20 cellular contexts compared by ENCODE assay signal in the genomic region with DNA sequence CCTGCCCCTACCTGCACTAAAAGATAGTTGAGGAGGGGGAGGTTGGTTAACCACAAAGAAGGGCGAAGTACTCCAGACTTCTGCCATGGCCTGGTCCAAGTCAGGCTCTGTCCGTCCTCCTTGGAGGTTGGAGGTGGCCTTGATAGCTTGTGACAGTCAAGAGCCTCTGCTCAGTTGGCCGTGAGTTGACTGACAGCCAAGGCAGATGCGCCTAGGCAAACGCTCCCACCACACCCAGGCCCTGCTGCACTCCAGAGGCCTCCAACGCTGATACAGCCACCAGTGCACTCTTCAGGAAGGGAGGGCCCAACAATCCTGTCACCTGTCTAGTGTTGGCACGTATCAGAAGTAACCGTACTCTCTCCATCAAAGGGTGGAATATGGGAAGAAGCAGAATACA. TPM values are rescaled to one million over a fixed set of nuclear protein-coding genes. Genes with fewer than 3 reads are reported as not detected.
DNase-seq lines count a peak whose midpoint lies in the region; ATAC-seq, FAIRE-seq and TF ChIP-seq lines count a peak whose summit lies in the region.
"Had no signal": no experiment of that assay in that cellular context is flagged by ENCODE, and none has a peak within 500 bp of the region (broad histone marks: within the 10 kb centered on the region; RNA-seq: fewer than 3 reads in every experiment).

No MANE protein-coding gene starts in this region.

- H3K27me3 ChIP-seq in H9 (ENCODE audit: insufficient read depth, low read length) (no peaks in the 10 kb centered on the region), endodermal cell (ENCODE audit: control insufficient read depth, insufficient read depth, low read length, poor library complexity, severe bottlenecking) (no peaks in the 10 kb centered on the region), mesenchymal stem cell (ENCODE audit: control insufficient read depth in 1 of 2, insufficient read depth in 1 of 2, low read length in 2 of 2) (no peaks in the 10 kb centered on the region), smooth muscle cell (ENCODE audit: low read depth) (no peaks in the 10 kb centered on the region)
- H3K27me3 ChIP-seq: SJCRH30 had no signal

- no peak overlapping the region for H4K5ac ChIP-seq in H9 (ENCODE audit: insufficient read length, low read depth, low read length)

- no peak overlapping the region for H3K56ac ChIP-seq in H9 (ENCODE audit: insufficient read length, low read depth, low read length)

- H4K91ac ChIP-seq in H9 (ENCODE audit: insufficient read length, low read depth, low read length) (no peak overlapping the region), mesenchymal stem cell (ENCODE audit: low read length) (peak overlapping the region; percentile 61)

- H3K18ac ChIP-seq in H9 (ENCODE audit: insufficient read length, low read depth, low read length) (no peak overlapping the region), mesenchymal stem cell (ENCODE audit: low read depth in 1 of 2, low read length in 2 of 2) (peak overlapping the region in 1 of 2 experiments; percentile 43)

- H3K4me1 ChIP-seq in H9 (ENCODE audit: insufficient read depth, low read length): peaks cover 12% of the 10 kb centered on the region; the same call in 1 of the 2 replicates
- H3K4me1 ChIP-seq in endodermal cell (ENCODE audit: control insufficient read depth, insufficient read depth, low read length): no peaks in the 10 kb centered on the region
- H3K4me1 ChIP-seq in mesenchymal stem cell (ENCODE audit: control insufficient read depth, insufficient read depth, low read depth, low read length): peaks cover 4% of the 10 kb centered on the region
- H3K4me1 ChIP-seq in smooth muscle cell (ENCODE audit: low read depth): no peaks in the 10 kb centered on the region

- H3K9me3 ChIP-seq in H9 (ENCODE audit: control insufficient read depth, low read depth, low read length): no peaks in the 10 kb centered on the region
- H3K9me3 ChIP-seq in endodermal cell (ENCODE audit: control insufficient read depth, low read length): no peaks in the 10 kb centered on the region
- no peaks in the 10 kb centered on the region for H3K9me3 ChIP-seq in mesenchymal stem cell (ENCODE audit: control insufficient read depth, low read length)
- H3K9me3 ChIP-seq in smooth muscle cell (replicated peaks; ENCODE audit: low read depth): no peaks in the 10 kb centered on the region
- H3K9me3 ChIP-seq: SJCRH30 had no signal

- FAIRE-seq in GM19239 (lab: Jason Lieb, UNC): peak; percentile 63

- peaks cover 45 to 52% of the 10 kb centered on the region in 2 experiments for H3K4me1 Mint-ChIP-seq in H9
- peaks cover 21% of the 10 kb centered on the region for H3K4me1 Mint-ChIP-seq in endodermal cell

- H4K20me1 ChIP-seq in H9 (ENCODE audit: control insufficient read depth, insufficient read depth, insufficient read length) (peaks cover 2% of the 10 kb centered on the region), smooth muscle cell (ENCODE audit: low read depth) (peaks cover 19% of the 10 kb centered on the region)

- no peaks in the 10 kb centered on the region for H3K23me2 ChIP-seq in H9 (ENCODE audit: insufficient read length, low read depth, low read length, poor library complexity, severe bottlenecking)

- no peak overlapping the region for H2BK12ac ChIP-seq in H9 (ENCODE audit: insufficient read length, low read depth, low read length)
- H2BK12ac ChIP-seq in mesenchymal stem cell (ENCODE audit: low read length in 2 of 2): no peak overlapping the region

- H2BK5ac ChIP-seq in H9 (ENCODE audit: insufficient read length, low read length) (no peak overlapping the region), mesenchymal stem cell (ENCODE audit: low read depth, low read length, poor library complexity, severe bottlenecking) (no peak overlapping the region)

- H3K27me3 Mint-ChIP-seq in H9 (ENCODE audit: low read depth) (no peaks in the 10 kb centered on the region), endodermal cell (ENCODE audit: insufficient read depth) (no peaks in the 10 kb centered on the region)

- H3K36me3 ChIP-seq in endodermal cell (ENCODE audit: control insufficient read depth, insufficient read depth, low read length): peaks cover 6% of the 10 kb centered on the region
- peaks cover 0 to 5% of the 10 kb centered on the region in 2 experiments for H3K36me3 ChIP-seq in mesenchymal stem cell (ENCODE audit: control insufficient read depth in 1 of 2, insufficient read depth in 2 of 2, low read depth in 1 of 2, low read length in 2 of 2)
- no peaks in the 10 kb centered on the region for H3K36me3 ChIP-seq in smooth muscle cell (ENCODE audit: low read depth)
- H3K36me3 ChIP-seq: SJCRH30 had no signal

- no peak overlapping the region for H3K4me2 ChIP-seq in H9 (ENCODE audit: insufficient read depth, insufficient read length, low read length)
- H3K4me2 ChIP-seq in mesenchymal stem cell (ENCODE audit: low read length, poor library complexity, severe bottlenecking): no peak overlapping the region
- H3K4me2 ChIP-seq in smooth muscle cell: no peak overlapping the region
- H3K4me2 ChIP-seq: PC-9 had no signal

- H4K8ac ChIP-seq in H9 (replicated peaks; ENCODE audit: insufficient read length, low read depth, low read length) (no peak overlapping the region), mesenchymal stem cell (ENCODE audit: low read length) (peak overlapping the region; percentile 41)

- no peak overlapping the region for H3K9ac ChIP-seq in H9 (ENCODE audit: extremely low read depth, insufficient read length, low read length)
- no peak overlapping the region for H3K9ac ChIP-seq in endodermal cell (ENCODE audit: extremely low read depth, low read length, poor library complexity, severe bottlenecking)
- no peak overlapping the region for H3K9ac ChIP-seq in mesenchymal stem cell (ENCODE audit: low read length)
- H3K9ac ChIP-seq in smooth muscle cell (ENCODE audit: low read depth): no peak overlapping the region

- no peak for ATAC-seq in HG03135 (IDR thresholded peaks at IDR 0.05; ENCODE audit: unreplicated experiment)

- H3K23ac ChIP-seq in H9 (ENCODE audit: insufficient read length, low read depth, low read length) (no peak overlapping the region), mesenchymal stem cell (ENCODE audit: low read length in 2 of 2) (no peak overlapping the region)

- H3K4ac ChIP-seq in H9 (ENCODE audit: low read depth, low read length): no peak overlapping the region
- no peak overlapping the region for H3K4ac ChIP-seq in mesenchymal stem cell (ENCODE audit: low read depth in 1 of 2, low read length in 2 of 2)

- H2BK120ac ChIP-seq in H9 (ENCODE audit: low read depth, low read length, poor library complexity, severe bottlenecking) (no peak overlapping the region), mesenchymal stem cell (ENCODE audit: low read depth, low read length) (no peak overlapping the region)

- no peaks in the 10 kb centered on the region for H3F3A ChIP-seq in smooth muscle cell (ENCODE audit: low read depth)

- no peak overlapping the region for H3K4me3 ChIP-seq in endodermal cell (ENCODE audit: low read length)
- H3K4me3 ChIP-seq in mesenchymal stem cell (ENCODE audit: insufficient read depth in 1 of 2, low read depth in 1 of 2, low read length in 2 of 2): no peak overlapping the region
- no peak overlapping the region for H3K4me3 ChIP-seq in smooth muscle cell
- H3K4me3 ChIP-seq: PC-9, SJCRH30 had no signal

- no CpG with 5 or more reads among the region's 8 CpGs for WGBS in H9 (ENCODE audit: extremely low coverage, insufficient read length, low lambda C conversion rate)
- WGBS in endodermal cell (ENCODE audit: insufficient coverage in 1 of 2, insufficient read length in 1 of 2), 2 experiments: 95 to 100% methylated on average over 3 to 8 of the region's 8 CpGs
- WGBS in mesenchymal stem cell: 98% methylated on average over 8 of the region's 8 CpGs
- WGBS in smooth muscle cell (ENCODE audit: low lambda C conversion rate): 93% methylated on average over 8 of the region's 8 CpGs

- H2AFZ ChIP-seq in H9 (ENCODE audit: low read length) (no peak overlapping the region), mesenchymal stem cell (ENCODE audit: low read depth, low read length) (no peak overlapping the region), smooth muscle cell (ENCODE audit: low read depth) (no peak overlapping the region)
- H2AFZ ChIP-seq: PC-9 had no signal

- no peak overlapping the region for H3K27ac ChIP-seq in H9 (ENCODE audit: insufficient read length, low read depth, low read length)
- no peak overlapping the region for H3K27ac ChIP-seq in endodermal cell (ENCODE audit: low read depth, low read length)
- H3K27ac ChIP-seq in mesenchymal stem cell (ENCODE audit: low read length, poor library complexity, severe bottlenecking): no peak overlapping the region
- no peak overlapping the region for H3K27ac ChIP-seq in smooth muscle cell (ENCODE audit: low read depth)
- H3K27ac ChIP-seq: PC-9, RWPE1, SJCRH30 had no signal

- no peak overlapping the region for H3T11ph ChIP-seq in H9 (ENCODE audit: low read length)

- no peak for TF ChIP-seq CTCF in H9 (conservative IDR thresholded peaks at IDR 0.05)
- no peak for TF ChIP-seq CTCF in endodermal cell (conservative IDR thresholded peaks at IDR 0.05)
- TF ChIP-seq CTCF in smooth muscle cell (IDR thresholded peaks at IDR 0.05; ENCODE audit: borderline replicate concordance, insufficient read depth, poor library complexity, severe bottlenecking): no peak

- H3K4me3 Mint-ChIP-seq in H9 (no peak overlapping the region), endodermal cell (no peak overlapping the region)

- H3K27ac Mint-ChIP-seq in H9 (peak overlapping the region; percentile 28 to 81 (median 65); a peak in 4 of 7 replicates), endodermal cell (peak overlapping the region; percentile 30)

- H3K79me1 ChIP-seq in H9 (ENCODE audit: insufficient read depth, low read depth, low read length, poor library complexity, severe bottlenecking): peaks cover 3% of the 10 kb centered on the region
- H3K79me1 ChIP-seq in mesenchymal stem cell (replicated peaks; ENCODE audit: low read length, poor library complexity, severe bottlenecking): peaks cover 6% of the 10 kb centered on the region

- H3K9me3 Mint-ChIP-seq in H9 (no peaks in the 10 kb centered on the region), endodermal cell (no peaks in the 10 kb centered on the region)

- H3K79me2 ChIP-seq in H9 (ENCODE audit: insufficient read depth, low read length) (peaks cover 77% of the 10 kb centered on the region), smooth muscle cell (ENCODE audit: low read depth) (peaks cover 86% of the 10 kb centered on the region)

- H3K36me3 Mint-ChIP-seq in H9 (ENCODE audit: insufficient read depth in 1 of 3, low read depth in 3 of 3) (peaks cover 14 to 31% (median 14%) of the 10 kb centered on the region in 3 experiments), endodermal cell (ENCODE audit: low read depth) (peaks cover 18% of the 10 kb centered on the region)

- H2BK20ac ChIP-seq in H9 (ENCODE audit: low read depth, low read length, poor library complexity, severe bottlenecking): no peak overlapping the region

- H3K14ac ChIP-seq in H9 (ENCODE audit: insufficient read depth, low read length) (no peak overlapping the region), mesenchymal stem cell (ENCODE audit: low read length in 2 of 2) (no peak overlapping the region)

- DNase-seq in GM19239 (ENCODE audit: insufficient read length, low spot score): no peak
- DNase-seq in H9: no peak
- DNase-seq in endodermal cell: no peak
- DNase-seq in mesenchymal stem cell: no peak
- no peak for DNase-seq in smooth muscle cell (lab: John Stamatoyannopoulos, UW; ENCODE audit: unreplicated experiment)
- no peak for DNase-seq in kidney tubule cell (ENCODE audit: low spot score)
- DNase-seq: AML-193, COR-L47, DMS 273 treated with DMSO at 0.1 percent for 48 hours, DND-41, H7, NCI-H1092 treated with DMSO at 0.1 percent for 48 hours, NCI-H146, NCI-H2029 treated with DMSO at 0.1 percent for 48 hours, NCI-H510A, NCI-H82, PC-9, SJCRH30 had no signal

- no peak overlapping the region for H2BK15ac ChIP-seq in H9 (ENCODE audit: low read depth, low read length)
- H2BK15ac ChIP-seq in mesenchymal stem cell (ENCODE audit: low read depth, poor library complexity, severe bottlenecking): no peak overlapping the region

- H2AK5ac ChIP-seq in H9 (ENCODE audit: insufficient read length, low read length) (no peak overlapping the region), mesenchymal stem cell (ENCODE audit: low read length, severe bottlenecking) (no peak overlapping the region)

RNA-seq across cellular contexts. Expression of a gene that starts 9.3 kb away (rescaled TPM):
- total RNA-seq in H9 (2021) (181 and 185 TPM in 2 replicates), endodermal cell (100 to 1,000 TPM in 1 of 2 donors, 10 to 100 TPM in 1; 86.0 to 131 TPM), smooth muscle cell (0.81 and 1.5 TPM in 2 replicates)
- polyA plus RNA-seq in endodermal cell (2013, experiment 1 of 2): 59.9 TPM
- 49.6 TPM for polyA plus RNA-seq in endodermal cell (2013, experiment 2 of 2)
- 23.8 TPM for polyA plus RNA-seq in mesenchymal stem cell (2013, experiment 1 of 2)
- polyA plus RNA-seq in mesenchymal stem cell (2013, experiment 2 of 2): 24.0 TPM
- 22.1 and 22.2 TPM in 2 replicates for polyA plus RNA-seq in smooth muscle cell

RNA-seq across cellular contexts. Expression of a gene that starts 59.4 kb away (rescaled TPM):
- total RNA-seq in H9 (2021): 64.0 and 74.4 TPM in 2 replicates
- total RNA-seq in endodermal cell: 10 to 100 TPM; 60.7 to 64.6 TPM
- polyA plus RNA-seq in endodermal cell (2013, experiment 1 of 2): 46.2 TPM
- polyA plus RNA-seq in endodermal cell (2013, experiment 2 of 2): 44.8 TPM
- polyA plus RNA-seq in mesenchymal stem cell (2013, experiment 1 of 2): 0.94 TPM
- polyA plus RNA-seq in mesenchymal stem cell (2013, experiment 2 of 2): 1.0 TPM
- 0.40 and 1.6 TPM in 2 replicates for total RNA-seq in smooth muscle cell
- 1.5 TPM in 2 replicates for polyA plus RNA-seq in smooth muscle cell

Comparison
In these comparisons a context has a peak if more than half of its experiments do, and no peak if none do; other contexts are left out.
1. RNA of a gene that starts 9.3 kb away (total RNA-seq): 181 to 185 TPM in H9 and 86.0 to 131 TPM in endodermal cell; 0.81 to 1.5 TPM in smooth muscle cell; every median in the first group is over 10 times any median in the second.
2. RNA of a gene that starts 59.4 kb away (total RNA-seq): 64.0 to 74.4 TPM in H9 and 60.7 to 64.6 TPM in endodermal cell; 0.40 to 1.6 TPM in smooth muscle cell; every median in the first group is over 10 times any median in the second.